14 cellular contexts compared by ENCODE assay signal in the genomic region with DNA sequence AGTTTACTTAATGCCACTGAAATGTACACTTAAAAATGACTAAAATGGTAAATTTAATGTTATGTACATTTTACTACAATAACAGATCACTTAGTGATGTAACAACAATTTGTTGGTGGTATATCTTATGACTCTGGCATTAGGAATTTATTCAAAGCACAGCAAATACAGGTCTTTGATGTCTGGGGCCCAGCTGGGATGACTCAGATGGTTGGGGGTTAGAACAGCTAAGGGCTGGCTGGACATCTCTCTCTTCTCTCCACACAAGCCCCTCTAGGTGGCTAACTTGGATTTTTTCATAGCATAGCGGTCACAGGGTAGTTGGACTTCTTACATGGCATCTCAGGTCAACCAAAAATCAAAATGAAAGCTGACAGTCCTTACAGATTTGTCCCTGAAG. TPM values are rescaled to one million over a fixed set of nuclear protein-coding genes. Genes with fewer than 3 reads are reported as not detected.
DNase-seq lines count a peak whose midpoint lies in the region; ATAC-seq, FAIRE-seq and TF ChIP-seq lines count a peak whose summit lies in the region.
"Had no signal": no experiment of that assay in that cellular context is flagged by ENCODE, and none has a peak within 500 bp of the region (broad histone marks: within the 10 kb centered on the region; RNA-seq: fewer than 3 reads in every experiment).

No MANE protein-coding gene starts in this region.

- H3K4me3 Mint-ChIP-seq in mesothelial cell of epicardium, result no peak overlapping the region

- DNase-seq in DMS53 (lab: John Stamatoyannopoulos, UW), result peak; percentile 56
- peak; percentile 45 for DNase-seq in MG63
- peak; percentile 34 to 78 for DNase-seq in cardiac fibroblast (ENCODE audit: low read depth in 2 of 2)
- no peak for DNase-seq in mesothelial cell of epicardium (ENCODE audit: low spot score in 2 of 2, unreplicated experiment in 2 of 2)
- DNase-seq in Right ventricle myocardium superior, result no peak
- DNase-seq in A673 (ENCODE audit: low spot score), result no peak
- no peak for DNase-seq in RCC 7860 (ENCODE audit: low spot score)
- DNase-seq: C1 segment of cervical spinal cord, cortex of kidney, head of caudate nucleus, NCI-H345, spleen had no signal

- no peak for FAIRE-seq in RCC 7860 (lab: Jason Lieb, UNC)

- CTCF ChIA-PET in A673 (lab: Charles Lee), result no interaction called here

- H3K27me3 Mint-ChIP-seq in mesothelial cell of epicardium (ENCODE audit: low read depth), result no peaks in the 10 kb centered on the region

- H3K27ac ChIP-seq in A673 (ENCODE audit: low read depth, low read length, poor library complexity, severe bottlenecking), result no peak overlapping the region
- H3K27ac ChIP-seq: KMS-11, spleen had no signal

- no peaks in the 10 kb centered on the region for H3K4me1 ChIP-seq in A673 (ENCODE audit: insufficient read depth, low read length, poor library complexity, severe bottlenecking)

- intact Hi-C loops in Right ventricle myocardium superior (cut with DNase I), result loop anchor here (5.0 kb wide), 2 partner anchors 98 to 143 kb away; no protein-coding TSS in a partner anchor
- intact Hi-C loops in A673 (cut with micrococcal nuclease; ENCODE audit: unreplicated experiment), result no loop called here

- H3K27ac Mint-ChIP-seq in mesothelial cell of epicardium, result peak overlapping the region; percentile 91

- POLR2A ChIA-PET in A673 (lab: Charles Lee; ENCODE audit: low non-redundant PET), result no interaction called here

- H3K9me3 ChIP-seq in MG63 (no peaks in the 10 kb centered on the region), A673 (ENCODE audit: low read depth, low read length, poor library complexity, severe bottlenecking) (no peaks in the 10 kb centered on the region)
- H3K9me3 ChIP-seq: spleen had no signal

- H3K36me3 ChIP-seq in MG63, result no peaks in the 10 kb centered on the region
- no peaks in the 10 kb centered on the region for H3K36me3 ChIP-seq in A673 (ENCODE audit: insufficient read depth, low read length, poor library complexity, severe bottlenecking)
- H3K36me3 ChIP-seq: spleen had no signal

- peaks cover 54% of the 10 kb centered on the region for H3K4me1 Mint-ChIP-seq in mesothelial cell of epicardium

- peaks cover 17% of the 10 kb centered on the region for H3K36me3 Mint-ChIP-seq in mesothelial cell of epicardium

- ATAC-seq in Right ventricle myocardium superior (ENCODE audit: poor library complexity), result no peak
- no peak for ATAC-seq in HG02973 (IDR thresholded peaks at IDR 0.05; ENCODE audit: unreplicated experiment)

- H3K27me3 ChIP-seq in MG63 (no peaks in the 10 kb centered on the region), A673 (replicated peaks; ENCODE audit: insufficient read depth, low read depth, low read length, poor library complexity) (no peaks in the 10 kb centered on the region)
- H3K27me3 ChIP-seq: spleen had no signal

- peaks cover 14% of the 10 kb centered on the region for H3K9me3 Mint-ChIP-seq in mesothelial cell of epicardium

- no TSS peak for BruUV-seq in A673 (replicated peaks; lab: Mats Ljungman, UMichigan)

- H3K4me3 ChIP-seq in MG63, result no peak overlapping the region
- no peak overlapping the region for H3K4me3 ChIP-seq in cardiac fibroblast (replicated peaks in 1 of 2; ENCODE audit: low read depth in 2 of 2, low read length in 2 of 2)
- no peak overlapping the region for H3K4me3 ChIP-seq in A673 (ENCODE audit: low read depth, low read length, poor library complexity, severe bottlenecking)
- H3K4me3 ChIP-seq: spleen had no signal

- TF ChIP-seq CTCF in cardiac fibroblast (IDR thresholded peaks at IDR 0.05; ENCODE audit: low read depth, low read length), result no peak
- no peak for TF ChIP-seq CTCF in mesothelial cell of epicardium (IDR thresholded peaks at IDR 0.05; ENCODE audit: unreplicated experiment)
- no peak for TF ChIP-seq CTCF in A673 (conservative IDR thresholded peaks at IDR 0.05; ENCODE audit: low read depth, low read length)

RNA-seq across cellular contexts. Expression of a gene that starts 37.4 kb away (rescaled TPM):
- total RNA-seq in MG63 (2014; rRNA removed; shearing (Covaris generic); ENCODE audit: low replicate concordance), result 3.2 and 7.7 TPM in 2 replicates
- total RNA-seq in mesothelial cell of epicardium (8.7 to 9.2 TPM (median 8.9 TPM) in 3 replicates), Right ventricle myocardium superior (1.9 TPM), A673 (2021) (3.5 and 4.0 TPM in 2 replicates)

RNA-seq across cellular contexts. Expression of a gene that starts 56.5 kb away (rescaled TPM):
- total RNA-seq in MG63 (2014; rRNA removed; shearing (Covaris generic); ENCODE audit: low replicate concordance), result 0.16 and 1.2 TPM in 2 replicates
- total RNA-seq in mesothelial cell of epicardium, result 24.7 to 27.1 TPM (median 26.1 TPM) in 3 replicates
- total RNA-seq in Right ventricle myocardium superior, result 5.9 TPM
- 12.0 and 13.5 TPM in 2 replicates for total RNA-seq in A673 (2021)

Comparison
In these comparisons a context has a peak if more than half of its experiments do, and no peak if none do; other contexts are left out.
1. DNase-seq: peak in DMS53 (single experiment), MG63 (single experiment) and cardiac fibroblast (2 of 2); none in mesothelial cell of epicardium (0 of 2), Right ventricle myocardium superior (single experiment), A673 (single experiment) and RCC 7860 (single experiment).